8 cellular contexts compared by ENCODE assay signal in genomic region chr12:79737875-79738718, GRCh38. TPM values are rescaled to one million over a fixed set of nuclear protein-coding genes. Genes with fewer than 3 reads are reported as not detected.
DNase-seq lines count a peak whose midpoint lies in the region; ATAC-seq and TF ChIP-seq lines count a peak whose summit lies in the region.

No MANE protein-coding gene starts in this region.

- ATAC-seq in HCT116, result peak; percentile 87

- DNase-seq in ACHN (peak; percentile 86), GM10248 (ENCODE audit: extremely low spot score) (peak; percentile 54), HCT116 (ENCODE audit: low read depth, low spot score) (peak; percentile 54), M059J (ENCODE audit: low read depth) (peak; percentile 65), Peyer's patch (peak in 2 of 3 donors; percentile 18 to 76), dermis microvascular lymphatic vessel endothelial cell (ENCODE audit: low read depth in 2 of 2) (peak; percentile 57 to 78), myocyte (ENCODE audit: low read depth) (peak; percentile 53)
- no peak for DNase-seq in stimulated activated naive CD4-positive, alpha-beta T cell treated with Interleukin-2 at 50 U/mL for 16 hours (lab: John Stamatoyannopoulos, UW)

- no peaks in the 10 kb centered on the region for H3K9me3 ChIP-seq in HCT116 (ENCODE audit: control insufficient read depth in 1 of 2, insufficient read depth in 1 of 2, low read depth in 1 of 2, low read length in 2 of 2)
- no peaks in the 10 kb centered on the region for H3K9me3 ChIP-seq in Peyer's patch

- intact Hi-C loops in HCT116 (cut with micrococcal nuclease), result loop anchor here (2.0 to 5.0 kb wide), 4 partner anchors 183 to 331 kb away; no protein-coding TSS in a partner anchor

- H3K4me1 ChIP-seq in HCT116 (ENCODE audit: control insufficient read depth in 1 of 2, insufficient read depth in 2 of 2, low read length in 2 of 2), result no peaks in the 10 kb centered on the region
- H3K4me1 ChIP-seq in Peyer's patch, result no peaks in the 10 kb centered on the region

- TF ChIP-seq POLR2A in HCT116 (IDR thresholded peaks at IDR 0.05; ENCODE audit: borderline replicate concordance, extremely low read depth, insufficient read depth, insufficient read length), result no peak
- no peak for TF ChIP-seq POLR2A in Peyer's patch (IDR thresholded peaks at IDR 0.05)

- BruUV-seq in HCT116 (replicated peaks; lab: Mats Ljungman, UMichigan), result no TSS peak

- no peak overlapping the region for H3K4me3 ChIP-seq in HCT116 (replicated peaks in 1 of 2; ENCODE audit: low read depth in 1 of 2, low read length in 2 of 2)
- H3K4me3 ChIP-seq in Peyer's patch, result no peak overlapping the region

- no peaks in the 10 kb centered on the region for H3K79me2 ChIP-seq in HCT116 (ENCODE audit: insufficient read depth, low read length)

- H3K27me3 ChIP-seq in HCT116 (ENCODE audit: insufficient read depth, low read length), result no peaks in the 10 kb centered on the region
- H3K27me3 ChIP-seq in Peyer's patch, result no peaks in the 10 kb centered on the region

- CTCF ChIA-PET in GM10248 (lab: Yijun Ruan, JAX), result interaction anchor here (0.8 to 4.6 kb wide), 14 partner anchors 9 to 191 kb away, joined by 3 to 24 read pairs (median 4); no protein-coding TSS in a partner anchor
- CTCF ChIA-PET in HCT116 (lab: Charles Lee), result interaction anchor here (0.7 to 1.4 kb wide), 7 partner anchors 13 to 185 kb away, joined by 3 read pairs; partner anchors contain the start of gene PAWR

- in situ Hi-C loops in ACHN (cut with HindIII; ENCODE audit: low pct_ligation_motif_present, low pct_unique_long_range_greater_than_20kb, low sequenced_read_pairs), result no loop called here

- no peak overlapping the region for H3K4me2 ChIP-seq in HCT116 (ENCODE audit: low read length)

- no peak overlapping the region for H3K27ac ChIP-seq in HCT116 (ENCODE audit: low read depth, low read length)
- no peak overlapping the region for H3K27ac ChIP-seq in Peyer's patch

- H3K36me3 ChIP-seq in HCT116 (ENCODE audit: control insufficient read depth in 1 of 2, insufficient read depth in 2 of 2, low read length in 2 of 2) (no peaks in the 10 kb centered on the region), Peyer's patch (no peaks in the 10 kb centered on the region)

- RAD21 ChIA-PET in HCT116 (lab: Charles Lee; ENCODE audit: low non-redundant PET in 1 of 2, low total read pairs in 2 of 2, uncharacterized antibody in 2 of 2, unreplicated experiment in 2 of 2), result no interaction called here

- peak overlapping the region; percentile 85 for H2AFZ ChIP-seq in HCT116 (ENCODE audit: low read depth, low read length, poor library complexity, severe bottlenecking)

- peak; percentile 81 for TF ChIP-seq RAD21 in HCT116 (IDR thresholded peaks at IDR 0.05; ENCODE audit: low read depth)

- peak; percentile 59 for TF ChIP-seq CTCF in GM10248 (IDR thresholded peaks at IDR 0.05; ENCODE audit: control extremely low read depth, extremely low read depth, low read depth, missing control alignments)
- TF ChIP-seq CTCF in HCT116 (IDR thresholded peaks at IDR 0.05 in 2 of 3, conservative IDR thresholded peaks at IDR 0.05 in 1 of 3; ENCODE audit: borderline replicate concordance in 1 of 3, insufficient read depth in 1 of 3, low read depth in 2 of 3, low read length in 2 of 3), result peak; percentile 61 to 80 (median 65); a peak in 5 of 6 replicates
- TF ChIP-seq CTCF in Peyer's patch (IDR thresholded peaks at IDR 0.05), result peak; percentile 25 to 86 (median 76)

- H3K9me2 ChIP-seq in HCT116 (ENCODE audit: insufficient read depth), result no peaks in the 10 kb centered on the region

- POLR2A ChIA-PET in GM10248 (lab: Yijun Ruan, JAX), result no interaction called here
- POLR2A ChIA-PET in HCT116 (lab: Charles Lee), result interaction anchor here (0.7 kb wide), 1 partner anchor 191 kb away, joined by 3 read pairs; no protein-coding TSS in a partner anchor

- no peaks in the 10 kb centered on the region for H4K20me1 ChIP-seq in HCT116 (ENCODE audit: insufficient read depth)

- no peak overlapping the region for H3K9ac ChIP-seq in HCT116 (ENCODE audit: low read length)

TF ChIP-seq in HCT116, 20 proteins besides CTCF, POLR2A, EP300 and RAD21:
- TF ChIP-seq EZH2phosphoT487 (IDR thresholded peaks at IDR 0.05; ENCODE audit: borderline replicate concordance) (no peak), POLR2AphosphoS5 (IDR thresholded peaks at IDR 0.05; ENCODE audit: low read depth, low read length) (no peak), SRF (IDR thresholded peaks at IDR 0.05; ENCODE audit: low read depth) (no peak), ZNF274 (IDR thresholded peaks at IDR 0.05; ENCODE audit: low read depth, low read length) (no peak), MAX (IDR thresholded peaks at IDR 0.05) (no peak), JUND (IDR thresholded peaks at IDR 0.05) (no peak), FOSL1 (IDR thresholded peaks at IDR 0.05; ENCODE audit: low read depth) (no peak)
TF ChIP-seq in HCT116: peak in this region for 0.

RNA-seq across cellular contexts. Expression of gene PAWR, which starts 47.3 kb away (rescaled TPM):
- total RNA-seq in HCT116 (2021; ENCODE audit: unreplicated experiment) (106 TPM), Peyer's patch (100 to 1,000 TPM in 1 of 4 donors, 10 to 100 TPM in 3; 86.7 to 174 (median 95.8) TPM), dermis microvascular lymphatic vessel endothelial cell (63.4 and 98.6 TPM in 2 replicates), myocyte (6.6 and 6.7 TPM in 2 replicates)
- polyA plus RNA-seq in HCT116 (2012), result 12.9 and 14.4 TPM in 2 replicates
- total RNA-seq in M059J (2014; rRNA removed; shearing (Covaris generic)), result 20.7 and 46.3 TPM in 2 replicates
- polyA plus RNA-seq in myocyte (2012), result 24.0 TPM
